4 cellular contexts compared by ENCODE assay signal in genomic region chr9:138047469-138048040, GRCh38.
TF ChIP-seq lines count a peak whose summit lies in the region.

No MANE protein-coding gene starts in this region.

TF ChIP-seq in SK-N-SH, 30 proteins besides CTCF, POLR2A, EP300 and RAD21 (continued from another document and continues in another):
- no peak for TF ChIP-seq RXRA (IDR thresholded peaks at IDR 0.05; ENCODE audit: borderline replicate concordance, low read depth)
- TF ChIP-seq, protein P1, sequence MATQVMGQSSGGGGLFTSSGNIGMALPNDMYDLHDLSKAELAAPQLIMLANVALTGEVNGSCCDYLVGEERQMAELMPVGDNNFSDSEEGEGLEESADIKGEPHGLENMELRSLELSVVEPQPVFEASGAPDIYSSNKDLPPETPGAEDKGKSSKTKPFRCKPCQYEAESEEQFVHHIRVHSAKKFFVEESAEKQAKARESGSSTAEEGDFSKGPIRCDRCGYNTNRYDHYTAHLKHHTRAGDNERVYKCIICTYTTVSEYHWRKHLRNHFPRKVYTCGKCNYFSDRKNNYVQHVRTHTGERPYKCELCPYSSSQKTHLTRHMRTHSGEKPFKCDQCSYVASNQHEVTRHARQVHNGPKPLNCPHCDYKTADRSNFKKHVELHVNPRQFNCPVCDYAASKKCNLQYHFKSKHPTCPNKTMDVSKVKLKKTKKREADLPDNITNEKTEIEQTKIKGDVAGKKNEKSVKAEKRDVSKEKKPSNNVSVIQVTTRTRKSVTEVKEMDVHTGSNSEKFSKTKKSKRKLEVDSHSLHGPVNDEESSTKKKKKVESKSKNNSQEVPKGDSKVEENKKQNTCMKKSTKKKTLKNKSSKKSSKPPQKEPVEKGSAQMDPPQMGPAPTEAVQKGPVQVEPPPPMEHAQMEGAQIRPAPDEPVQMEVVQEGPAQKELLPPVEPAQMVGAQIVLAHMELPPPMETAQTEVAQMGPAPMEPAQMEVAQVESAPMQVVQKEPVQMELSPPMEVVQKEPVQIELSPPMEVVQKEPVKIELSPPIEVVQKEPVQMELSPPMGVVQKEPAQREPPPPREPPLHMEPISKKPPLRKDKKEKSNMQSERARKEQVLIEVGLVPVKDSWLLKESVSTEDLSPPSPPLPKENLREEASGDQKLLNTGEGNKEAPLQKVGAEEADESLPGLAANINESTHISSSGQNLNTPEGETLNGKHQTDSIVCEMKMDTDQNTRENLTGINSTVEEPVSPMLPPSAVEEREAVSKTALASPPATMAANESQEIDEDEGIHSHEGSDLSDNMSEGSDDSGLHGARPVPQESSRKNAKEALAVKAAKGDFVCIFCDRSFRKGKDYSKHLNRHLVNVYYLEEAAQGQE (IDR thresholded peaks at IDR 0.05; ENCODE audit: low read depth, low read length): no peak
- TF ChIP-seq TAF1 (IDR thresholded peaks at IDR 0.05; ENCODE audit: borderline replicate concordance, low read depth, low read length): no peak
- no peak for TF ChIP-seq GABPA (IDR thresholded peaks at IDR 0.05; ENCODE audit: low read depth)
- no peak for TF ChIP-seq ZBTB33 (IDR thresholded peaks at IDR 0.05; ENCODE audit: borderline replicate concordance, low read depth)

TF ChIP-seq in SK-N-SH treated with all-trans-retinoic acid at 6 μM for 48 hours, 23 proteins besides CTCF, POLR2A, EP300 and RAD21 (continued from another document and continues in another):
- TF ChIP-seq ARNTL (CRISPR knock-in tag; IDR thresholded peaks at IDR 0.05; ENCODE audit: borderline replicate concordance, low read depth): no peak
- TF ChIP-seq PPARA (CRISPR knock-in tag; IDR thresholded peaks at IDR 0.05; ENCODE audit: borderline replicate concordance): no peak
- no peak for TF ChIP-seq ZC3H10 (CRISPR knock-in tag; IDR thresholded peaks at IDR 0.05)
- TF ChIP-seq ZNF70 (CRISPR knock-in tag; IDR thresholded peaks at IDR 0.05): no peak
- TF ChIP-seq ZFP3 (CRISPR knock-in tag; IDR thresholded peaks at IDR 0.05): no peak
- TF ChIP-seq RARB (CRISPR knock-in tag; IDR thresholded peaks at IDR 0.05): no peak
- TF ChIP-seq ISL1 (CRISPR knock-in tag; IDR thresholded peaks at IDR 0.05): no peak
- TF ChIP-seq POU6F1 (CRISPR knock-in tag; IDR thresholded peaks at IDR 0.05; ENCODE audit: borderline replicate concordance, low read depth): no peak
- TF ChIP-seq CREB5 (CRISPR knock-in tag; IDR thresholded peaks at IDR 0.05; ENCODE audit: low read depth): no peak
- no peak for TF ChIP-seq ZFP30 (CRISPR knock-in tag; IDR thresholded peaks at IDR 0.05)
- TF ChIP-seq CSRNP3 (CRISPR knock-in tag; IDR thresholded peaks at IDR 0.05): no peak
- TF ChIP-seq OSR1 (CRISPR knock-in tag; IDR thresholded peaks at IDR 0.05): no peak
- no peak for TF ChIP-seq GLIS3 (CRISPR knock-in tag; IDR thresholded peaks at IDR 0.05)
- TF ChIP-seq SNAI2 (CRISPR knock-in tag; IDR thresholded peaks at IDR 0.05): no peak
- no peak for TF ChIP-seq CSDC2 (CRISPR knock-in tag; IDR thresholded peaks at IDR 0.05)

TF ChIP-seq in K562, 482 proteins besides CTCF, POLR2A, EP300 and RAD21:
- peak; percentile 48; the same call in 1 of the 2 replicates for TF ChIP-seq ZNF263 (CRISPR knock-in tag; IDR thresholded peaks at IDR 0.05; ENCODE audit: borderline replicate concordance)
- TF ChIP-seq ZC3H11A (IDR thresholded peaks at IDR 0.05; ENCODE audit: low read depth, low read length): no peak
- TF ChIP-seq ZBTB34 (CRISPR knock-in tag; IDR thresholded peaks at IDR 0.05): no peak
- no peak for TF ChIP-seq ZSCAN32 (CRISPR knock-in tag; IDR thresholded peaks at IDR 0.05)

TF ChIP-seq in HepG2, 621 proteins besides CTCF, POLR2A, EP300 and RAD21 (continued from another document):
- TF ChIP-seq UBTF (CRISPR knock-in tag; IDR thresholded peaks at IDR 0.05) (no peak), PTBP1 (IDR thresholded peaks at IDR 0.05; ENCODE audit: low read depth, low read length, poor library complexity, severe bottlenecking) (no peak), PHF21A (CRISPR knock-in tag; IDR thresholded peaks at IDR 0.05) (no peak)
TF ChIP-seq in HepG2: peak in this region for 1.
